ENCODE assay signal across 19 cellular contexts in the genomic region with DNA sequence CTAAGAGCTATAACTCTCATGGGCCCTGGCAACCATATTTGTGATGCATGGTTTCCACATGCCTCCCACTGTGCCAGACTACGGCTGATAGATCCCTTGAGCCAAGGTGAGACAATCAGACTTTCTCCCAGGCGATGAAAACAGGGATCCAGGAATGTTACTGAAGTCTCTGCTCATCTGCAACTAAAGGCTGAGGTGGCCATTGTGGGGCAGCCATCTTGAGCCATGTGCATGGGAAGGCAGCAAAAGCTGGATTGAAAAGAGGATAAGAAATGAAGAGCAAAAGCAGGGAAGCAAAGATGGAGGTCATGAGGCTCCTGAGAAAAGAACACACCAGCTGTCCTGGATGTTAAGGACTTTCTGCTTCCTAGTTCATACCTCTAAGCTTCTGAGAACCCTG.
"Had no signal": no experiment of that assay in that cellular context is flagged by ENCODE, and none has a peak within 500 bp of the region (broad histone marks: within the 10 kb centered on the region; RNA-seq: fewer than 3 reads in every experiment).

No MANE protein-coding gene starts in this region.

- H3K9me3 ChIP-seq: esophagus squamous epithelium, lower lobe of right lung, thoracic aorta had no signal

- FAIRE-seq: bronchial epithelial cell had no signal

- H3K36me3 ChIP-seq: esophagus squamous epithelium, lower lobe of right lung, thoracic aorta had no signal

- H3K4me3 ChIP-seq: esophagus squamous epithelium, lower lobe of right lung, thoracic aorta had no signal

- DNase-seq: activated CD4-positive, alpha-beta T cell treated with anti-CD3 and anti-CD28 coated beads, Interleukin-2, amount 50 U/mL, for 48 hours; activated CD8-positive, alpha-beta memory T cell treated with anti-CD3 and anti-CD28 coated beads, Interleukin-2, amount 10 ng/mL, durations not matched to agents 7 days and 5 days; activated gamma-delta T cell; activated T-cell treated with anti-CD3 and anti-CD28 coated beads, Interleukin-2, amount 50 U/mL, for 24 hours; anterior cingulate cortex; dorsolateral prefrontal cortex; esophagus squamous epithelium; foreskin fibroblast; glutamatergic neuron; immature natural killer cell; lower lobe of right lung; midbrain; naive thymus-derived CD4-positive, alpha-beta T cell; occipital lobe; stimulated activated CD4-positive, alpha-beta T cell treated with anti-CD3 and anti-CD28 coated beads, Interleukin-4, amount 100 ng/mL, for 1 hour; T-helper 17 cell had no signal

- ATAC-seq: activated CD4-positive, CD25-positive, alpha-beta regulatory T cell treated with anti-CD3 and anti-CD28 coated beads, Interleukin-2, amount 50 U/mL, for 24 hours; activated CD8-positive, alpha-beta memory T cell treated with anti-CD3 and anti-CD28 coated beads, Interleukin-2, amount 10 ng/mL, durations not matched to agents 7 days and 5 days; lower lobe of right lung; naive thymus-derived CD4-positive, alpha-beta T cell; T-helper 17 cell had no signal

- H3K27ac ChIP-seq: esophagus squamous epithelium, lower lobe of right lung, thoracic aorta had no signal
